Comparison of ENCODE assay signal across 4 cellular contexts in the genomic region with DNA sequence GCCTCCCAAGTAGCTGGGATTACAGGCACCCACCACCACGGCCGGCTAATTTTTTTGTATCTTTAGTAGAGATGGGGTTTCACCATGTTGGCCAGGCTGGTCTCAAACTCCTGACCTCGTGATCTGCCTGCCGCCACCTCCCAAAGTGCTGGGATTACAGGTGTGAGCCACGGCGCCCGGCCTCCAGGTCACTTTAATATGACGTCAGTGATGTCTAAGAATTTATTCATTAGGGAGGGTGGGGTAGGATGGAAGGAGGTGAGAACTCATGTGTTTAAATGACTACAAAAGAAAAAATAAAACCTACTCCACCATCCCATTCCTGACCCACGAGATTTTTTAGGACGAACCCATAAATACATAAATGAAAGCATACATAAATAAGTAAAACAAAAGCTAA. TPM values are rescaled to one million over a fixed set of nuclear protein-coding genes. Genes with fewer than 3 reads are reported as not detected.
"Had no signal": no experiment of that assay in that cellular context is flagged by ENCODE, and none has a peak within 500 bp of the region (broad histone marks: within the 10 kb centered on the region; RNA-seq: fewer than 3 reads in every experiment).

No MANE protein-coding gene starts in this region.

RNA-seq across cellular contexts. Expression of a gene that starts 2.7 kb away (rescaled TPM):
- total RNA-seq: LHCN-M2, M059J, MCF 10A, NCI-H460 had no signal
